Comparison of ENCODE assay signal across 25 cellular contexts in the genomic region with DNA sequence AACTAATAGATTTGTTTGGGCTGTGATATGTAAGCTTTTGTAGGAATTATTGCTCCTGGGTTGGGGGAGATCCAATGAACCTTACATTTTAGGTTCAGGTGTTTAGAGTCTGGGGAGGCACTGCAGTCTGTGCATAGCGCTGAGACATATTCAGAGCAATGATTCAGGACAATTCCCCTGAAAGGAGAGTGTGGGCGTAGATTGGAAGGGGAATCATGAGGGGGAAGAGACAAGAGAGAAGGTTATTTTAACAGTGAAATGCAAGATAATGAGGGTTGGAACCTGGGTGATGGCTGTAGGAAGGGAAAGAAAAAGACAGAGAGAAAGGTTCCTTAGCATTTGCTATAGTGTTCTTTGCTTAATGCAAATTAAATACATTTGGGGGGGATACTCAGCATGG.
"Had no signal": no experiment of that assay in that cellular context is flagged by ENCODE, and none has a peak within 500 bp of the region (broad histone marks: within the 10 kb centered on the region; RNA-seq: fewer than 3 reads in every experiment).

No MANE protein-coding gene starts in this region.

- H3K9me3 Mint-ChIP-seq: endodermal cell had no signal

- H3K27me3 ChIP-seq: gastroesophageal sphincter, neutrophil, pancreas, right atrium auricular region, stomach, tibial nerve, upper lobe of left lung had no signal

- H3K4me3 Mint-ChIP-seq: endodermal cell, immature natural killer cell, memory B cell, natural killer cell had no signal

- H3K36me3 Mint-ChIP-seq: memory B cell, natural killer cell had no signal

- DNase-seq: cerebellar nuclear complex; effector CD8-positive, alpha-beta T cell; endodermal cell; foreskin fibroblast; immature natural killer cell; islet precursor cell; natural killer cell; pancreas; stimulated activated CD4-positive, alpha-beta T cell treated with anti-CD3 and anti-CD28 coated beads, Interleukin-12 subunit alpha, Interleukin-12 subunit beta, amount 100 ng/mL, for 4 hours; stimulated activated CD4-positive, alpha-beta T cell treated with anti-CD3 and anti-CD28 coated beads, Interleukin-1b, Interleukin-23, amount 100 ng/mL, for 48 hours; stimulated activated CD4-positive, alpha-beta T cell treated with anti-CD3 and anti-CD28 coated beads, Interleukin-4, amount 100 ng/mL, for 1 hour; stimulated activated CD8-positive, alpha-beta memory T cell treated with anti-CD3 and anti-CD28 coated beads, Interleukin-4, amount 100 ng/mL, for 48 hours; stimulated activated naive CD4-positive, alpha-beta T cell treated with Interleukin-2 at 50 U/mL for 16 hours; stomach had no signal

- H3K4me1 Mint-ChIP-seq: endodermal cell, immature natural killer cell, memory B cell, natural killer cell had no signal

- H3K27ac ChIP-seq: epithelial cell of prostate, gastroesophageal sphincter, neutrophil, pancreas, right atrium auricular region, stomach, thoracic aorta, tibial nerve, upper lobe of left lung had no signal

- ATAC-seq: esophagus mucosa, gastroesophageal sphincter, left lobe of liver, natural killer cell, pancreas, sciatic nerve had no signal

- H3K27ac Mint-ChIP-seq: endodermal cell, immature natural killer cell, memory B cell, natural killer cell had no signal

- H3K27me3 Mint-ChIP-seq: memory B cell had no signal
